ENCODE assay signal across 8 cellular contexts in genomic region chr11:90204832-90205646, GRCh38. TPM values are rescaled to one million over a fixed set of nuclear protein-coding genes. Genes with fewer than 3 reads are reported as not detected.
DNase-seq lines count a peak whose midpoint lies in the region; ATAC-seq and TF ChIP-seq lines count a peak whose summit lies in the region.

No MANE protein-coding gene starts in this region.

- peaks cover 25% of the 10 kb centered on the region for H3K4me1 Mint-ChIP-seq in MCF 10A (ENCODE audit: insufficient read depth, unreplicated experiment)

- H3K4me1 ChIP-seq in lower lobe of right lung, result no peaks in the 10 kb centered on the region

- POLR2A ChIA-PET in MCF 10A (lab: Yijun Ruan, JAX), result interaction anchor here (0.6 to 1.1 kb wide), 2 partner anchors 18 to 78 kb away, joined by 3 to 7 read pairs; partner anchors contain the start of gene CHORDC1

- H3K27me3 Mint-ChIP-seq in MCF 10A (ENCODE audit: insufficient read depth, unreplicated experiment), result no peaks in the 10 kb centered on the region

- H3K36me3 Mint-ChIP-seq in MCF 10A (ENCODE audit: insufficient read depth, unreplicated experiment), result peaks cover 80% of the 10 kb centered on the region

- H3K4me3 ChIP-seq in lower lobe of right lung, result no peak overlapping the region

- CTCF ChIA-PET in MCF 10A (lab: Yijun Ruan, JAX), result interaction anchor here (0.6 to 1.7 kb wide), 25 partner anchors 9 to 1262 kb away, joined by 3 to 21 read pairs (median 4); partner anchors contain the start of gene CHORDC1

- H3K36me3 ChIP-seq in lower lobe of right lung, result peaks cover 93% of the 10 kb centered on the region

- intact Hi-C loops in MCF 10A (cut with micrococcal nuclease) (loop anchor here (5.0 kb wide), 1 partner anchor 127 kb away; no protein-coding TSS in a partner anchor), lower lobe of right lung (cut with DNase I) (no loop called here)

- no peaks in the 10 kb centered on the region for H3K9me3 Mint-ChIP-seq in MCF 10A (ENCODE audit: unreplicated experiment)

- TF ChIP-seq CTCF in MCF 10A (IDR thresholded peaks at IDR 0.05; ENCODE audit: unreplicated experiment) (peak; percentile 57), lower lobe of right lung (IDR thresholded peaks at IDR 0.05) (peak; percentile 85)

- peak; percentile 73 for ATAC-seq in GM19438 (IDR thresholded peaks at IDR 0.05; ENCODE audit: low read depth, unreplicated experiment)
- ATAC-seq in HG03457 (IDR thresholded peaks at IDR 0.05; ENCODE audit: unreplicated experiment), result peak; percentile 60
- ATAC-seq in lower lobe of right lung, result peak; percentile 74 to 77

- DNase-seq in NCI-H2171 treated with DMSO at 0.1 percent for 48 hours (lab: John Stamatoyannopoulos, UW), result peak; percentile 27
- DNase-seq in NCI-H2171 (lab: John Stamatoyannopoulos, UW), result no peak
- peak; percentile 47 for DNase-seq in NCI-H82 (lab: John Stamatoyannopoulos, UW)
- peak; percentile 64 for DNase-seq in MCF 10A (ENCODE audit: unreplicated experiment)
- no peak for DNase-seq in lower lobe of right lung
- no peak for DNase-seq in stimulated activated CD4-positive, alpha-beta T cell treated with anti-CD3 and anti-CD28 coated beads, Interleukin-2, amount 100 ng/mL, for 48 hours

- H3K9me3 ChIP-seq in lower lobe of right lung, result no peaks in the 10 kb centered on the region

- no peak overlapping the region for H3K4me3 Mint-ChIP-seq in MCF 10A (ENCODE audit: unreplicated experiment)

- H3K27ac ChIP-seq in lower lobe of right lung, result no peak overlapping the region

- no peaks in the 10 kb centered on the region for H3K27me3 ChIP-seq in lower lobe of right lung (ENCODE audit: low read depth)

- BruUV-seq in MCF 10A (replicated peaks; lab: Mats Ljungman, UMichigan), result no TSS peak

- no peak overlapping the region for H3K27ac Mint-ChIP-seq in MCF 10A (ENCODE audit: low read depth, unreplicated experiment)

RNA-seq across cellular contexts. Expression of gene CHORDC1, which starts 17.8 kb away (rescaled TPM):
- 47.7 and 62.0 TPM in 2 replicates for total RNA-seq in MCF 10A (2022)
- 36.7 TPM for total RNA-seq in lower lobe of right lung

Comparison
In these comparisons a context has a peak if more than half of its experiments do, and no peak if none do; other contexts are left out.
1. DNase-seq: peak in NCI-H2171 treated with DMSO at 0.1 percent for 48 hours (single experiment), NCI-H82 (single experiment) and MCF 10A (single experiment); none in NCI-H2171 (single experiment), lower lobe of right lung (single experiment) and stimulated activated CD4-positive, alpha-beta T cell treated with anti-CD3 and anti-CD28 coated beads, Interleukin-2, amount 100 ng/mL, for 48 hours (0 of 2).
2. Peak in every context shown above with its lines, with median percentiles within 50 percentile points of each other: ATAC-seq.